ENCODE assay signal across 24 cellular contexts in the genomic region with DNA sequence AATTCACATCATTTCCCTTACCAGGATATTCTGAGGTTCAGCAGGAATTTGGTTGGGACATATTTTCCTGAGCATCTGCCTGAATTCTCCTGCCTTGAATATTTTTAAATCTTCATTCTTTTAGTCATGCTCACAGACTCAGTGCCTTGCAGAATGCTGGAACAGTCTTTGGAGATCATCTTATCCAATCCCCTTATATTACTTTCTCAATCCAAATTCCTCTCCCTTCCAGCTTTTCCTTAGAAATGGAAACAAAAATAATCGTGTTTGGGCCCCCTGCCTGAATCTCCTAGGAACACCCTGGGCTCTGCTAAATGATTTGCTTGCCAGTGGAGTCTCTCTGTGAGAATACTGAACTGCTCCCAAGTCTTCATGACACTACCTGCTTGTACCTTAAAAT. TPM values are rescaled to one million over a fixed set of nuclear protein-coding genes. Genes with fewer than 3 reads are reported as not detected.
DNase-seq lines count a peak whose midpoint lies in the region; ATAC-seq and TF ChIP-seq lines count a peak whose summit lies in the region.
"Had no signal": no experiment of that assay in that cellular context is flagged by ENCODE, and none has a peak within 500 bp of the region (broad histone marks: within the 10 kb centered on the region; RNA-seq: fewer than 3 reads in every experiment).

No MANE protein-coding gene starts in this region.

- H2AFZ ChIP-seq in GM23248, result no peak overlapping the region
- H2AFZ ChIP-seq: GM23338 had no signal

- H3K27me3 ChIP-seq in heart right ventricle (no peaks in the 10 kb centered on the region), GM23248 (replicated peaks; ENCODE audit: insufficient read depth) (no peaks in the 10 kb centered on the region), gastroesophageal sphincter (no peaks in the 10 kb centered on the region)
- no peaks in the 10 kb centered on the region for H3K27me3 ChIP-seq in effector memory CD4-positive, alpha-beta T cell (replicated peaks; ENCODE audit: control insufficient read depth, insufficient read depth, low read length, poor library complexity, severe bottlenecking)
- H3K27me3 ChIP-seq: BLaER1, SJSA1 had no signal

- H3K36me3 ChIP-seq in heart right ventricle (no peaks in the 10 kb centered on the region), GM23248 (ENCODE audit: low read depth) (no peaks in the 10 kb centered on the region), gastroesophageal sphincter (no peaks in the 10 kb centered on the region)
- no peaks in the 10 kb centered on the region for H3K36me3 ChIP-seq in effector memory CD4-positive, alpha-beta T cell (ENCODE audit: control insufficient read depth, insufficient read depth, low read length)
- H3K36me3 ChIP-seq: BLaER1, SJSA1 had no signal

- H3K9ac ChIP-seq in GM23248, result no peak overlapping the region
- H3K9ac ChIP-seq: BLaER1 had no signal

- peaks cover 0 to 14% (median 0%) of the 10 kb centered on the region in 11 donors for H3K9me3 ChIP-seq in heart right ventricle
- no peaks in the 10 kb centered on the region for H3K9me3 ChIP-seq in GM23248 (ENCODE audit: low read depth)
- peaks cover 0 to 7% (median 0%) of the 10 kb centered on the region in 3 donors for H3K9me3 ChIP-seq in gastroesophageal sphincter
- H3K9me3 ChIP-seq in effector memory CD4-positive, alpha-beta T cell (ENCODE audit: control insufficient read depth, low read length), result no peaks in the 10 kb centered on the region
- H3K9me3 ChIP-seq: BLaER1, SJSA1 had no signal

- DNase-seq in Right ventricle myocardium superior (no peak), heart right ventricle (no peak), GM23248 (peak; percentile 7), pons (ENCODE audit: low spot score) (peak; percentile 23), COLO829 (ENCODE audit: low spot score) (no peak)
- DNase-seq in activated CD4-positive, alpha-beta T cell treated with anti-CD3 and anti-CD28 coated beads for 48 hours, result no peak
- no peak for DNase-seq in effector memory CD4-positive, alpha-beta T cell
- DNase-seq: 8988T; ACHN; CD4-positive, CD25-positive, alpha-beta regulatory T cell; H9; KBM-7; NCI-H1105 treated with DMSO at 0.1 percent for 48 hours; NCI-H2029; NCI-H524 treated with DMSO at 0.1 percent for 48 hours; NCI-H774; PC-3 had no signal

- no peaks in the 10 kb centered on the region for H3K4me1 ChIP-seq in heart right ventricle
- no peaks in the 10 kb centered on the region for H3K4me1 ChIP-seq in GM23248 (ENCODE audit: insufficient read depth)
- H3K4me1 ChIP-seq in gastroesophageal sphincter, result no peaks in the 10 kb centered on the region
- no peaks in the 10 kb centered on the region for H3K4me1 ChIP-seq in effector memory CD4-positive, alpha-beta T cell (ENCODE audit: control insufficient read depth, insufficient read depth, low read length, poor library complexity, severe bottlenecking)
- H3K4me1 ChIP-seq: BLaER1, SJSA1 had no signal

- in situ Hi-C loops in GM23248 (cut with MboI), result no loop called here

- no peak for TF ChIP-seq CTCF in heart right ventricle (IDR thresholded peaks at IDR 0.05)
- no peak for TF ChIP-seq CTCF in gastroesophageal sphincter (IDR thresholded peaks at IDR 0.05)

- peak; percentile 39 for ATAC-seq in Right ventricle myocardium superior (ENCODE audit: poor library complexity)
- no peak for ATAC-seq in heart right ventricle
- peak; percentile 57 for ATAC-seq in gastroesophageal sphincter
- ATAC-seq: GM23338, PC-3 had no signal

- TF ChIP-seq EP300 in gastroesophageal sphincter (IDR thresholded peaks at IDR 0.05), result no peak

- no peak overlapping the region for H3K4me2 ChIP-seq in GM23248 (ENCODE audit: unreplicated experiment)
- H3K4me2 ChIP-seq: BLaER1, GM23338 had no signal

- no peaks in the 10 kb centered on the region for H3F3A ChIP-seq in GM23248 (ENCODE audit: insufficient read depth)

- no peaks in the 10 kb centered on the region for H4K20me1 ChIP-seq in GM23248 (ENCODE audit: insufficient read depth)
- H4K20me1 ChIP-seq: BLaER1 had no signal

- no peaks in the 10 kb centered on the region for H3K9me2 ChIP-seq in GM23248 (ENCODE audit: insufficient read depth)

- H3K79me2 ChIP-seq in GM23248 (ENCODE audit: insufficient read depth), result no peaks in the 10 kb centered on the region

- no peak overlapping the region for H3K27ac ChIP-seq in heart right ventricle
- H3K27ac ChIP-seq in GM23248, result no peak overlapping the region
- H3K27ac ChIP-seq in gastroesophageal sphincter, result no peak overlapping the region
- no peak overlapping the region for H3K27ac ChIP-seq in effector memory CD4-positive, alpha-beta T cell (ENCODE audit: insufficient read depth, low read length, poor library complexity, severe bottlenecking)
- H3K27ac ChIP-seq: BLaER1, SJSA1 had no signal

- H3K4me3 ChIP-seq in heart right ventricle (no peak overlapping the region), GM23248 (no peak overlapping the region), gastroesophageal sphincter (no peak overlapping the region)
- no peak overlapping the region for H3K4me3 ChIP-seq in effector memory CD4-positive, alpha-beta T cell (ENCODE audit: insufficient read depth, low read depth, low read length, poor library complexity, severe bottlenecking)
- H3K4me3 ChIP-seq: BLaER1, GM23338, SJSA1 had no signal

- 7 to 15% methylated on average over 1 of the region's 1 CpG for WGBS in heart right ventricle, 2 donors
- 0 to 4% methylated on average over 1 of the region's 1 CpG for WGBS in GM23248 (ENCODE audit: low coverage in 1 of 2, low lambda C conversion rate in 2 of 2, missing lambda C conversion rate in 2 of 2), 2 experiments
- 29 to 32% methylated on average over 1 of the region's 1 CpG for WGBS in gastroesophageal sphincter (ENCODE audit: low coverage in 1 of 2), 2 donors

- TF ChIP-seq POLR2A in gastroesophageal sphincter (IDR thresholded peaks at IDR 0.05), result no peak

- intact Hi-C loops in Right ventricle myocardium superior (cut with DNase I), result no loop called here
- intact Hi-C loops in heart right ventricle (cut with DNase I), result no loop called here

RNA-seq across cellular contexts. Expression of a gene that starts 38.4 kb away (rescaled TPM):
- not detected for total RNA-seq in Right ventricle myocardium superior
- not detected for total RNA-seq in heart right ventricle
- not detected for polyA plus RNA-seq in heart right ventricle
- not detected in 2 replicates for total RNA-seq in GM23248 (2014; rRNA removed; shearing (Covaris generic))
- polyA plus RNA-seq in GM23248 (2016; fragmentation: Nextera tagmentation; extraction: Ambion mirVana), result not detected in 2 replicates
- total RNA-seq in gastroesophageal sphincter, result not detected
- total RNA-seq: CD4-positive, CD25-positive, alpha-beta regulatory T cell; G401; H9; LHCN-M2; MCF 10A; PC-3 had no signal
- polyA plus RNA-seq: CD4-positive, CD25-positive, alpha-beta regulatory T cell had no signal

Comparison
In these comparisons a context has a peak if more than half of its experiments do, and no peak if none do; other contexts are left out.
1. ATAC-seq: peak in Right ventricle myocardium superior (single experiment) and gastroesophageal sphincter (single experiment); none in heart right ventricle (0 of 8).
2. DNase-seq: peak in GM23248 (single experiment) and pons (single experiment); none in Right ventricle myocardium superior (single experiment), heart right ventricle (0 of 2), activated CD4-positive, alpha-beta T cell treated with anti-CD3 and anti-CD28 coated beads for 48 hours (single experiment), effector memory CD4-positive, alpha-beta T cell (0 of 3) and COLO829 (single experiment).